In the genomic region with DNA sequence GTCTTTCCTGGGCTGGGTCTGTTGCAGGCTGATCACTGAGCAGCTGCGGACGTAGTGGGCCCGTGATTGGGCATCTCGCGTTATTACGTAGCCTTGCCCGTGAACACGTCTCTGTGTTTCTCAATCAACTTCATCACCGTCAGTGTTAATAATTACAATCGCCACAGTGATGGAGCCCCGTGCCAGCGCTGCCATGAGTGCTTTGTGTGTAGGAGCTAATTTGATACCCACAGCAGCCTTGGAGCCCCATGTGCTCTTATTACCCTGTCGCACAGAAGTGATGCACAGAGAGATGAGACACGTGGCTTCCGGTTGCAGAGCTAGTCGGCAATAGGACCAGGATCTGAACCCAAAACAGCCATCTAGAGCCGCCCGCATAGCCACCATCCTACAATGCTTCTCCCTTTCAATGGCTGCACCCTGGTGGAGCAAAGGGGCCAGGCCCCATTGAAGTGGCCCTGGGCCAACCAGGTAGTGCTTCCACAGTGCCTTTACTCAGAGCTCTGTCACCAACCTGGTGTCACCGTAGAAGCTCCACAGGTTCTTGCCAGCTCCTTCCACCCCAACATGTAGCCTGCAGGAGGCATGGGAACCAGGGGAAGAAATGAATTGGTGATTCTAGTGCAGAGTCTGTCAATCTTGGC, we compare ENCODE assay signal across 28 cellular contexts.
"Had no signal": no experiment of that assay in that cellular context is flagged by ENCODE, and none has a peak within 500 bp of the region (broad histone marks: within the 10 kb centered on the region; RNA-seq: fewer than 3 reads in every experiment).

No MANE protein-coding gene starts in this region.

- H3K27me3 ChIP-seq: ascending aorta, cardiac muscle cell, esophagus muscularis mucosa, foreskin keratinocyte, heart left ventricle, right atrium auricular region, uterus had no signal

- H3K4me3 ChIP-seq: ascending aorta, cardiac muscle cell, esophagus muscularis mucosa, heart left ventricle, right atrium auricular region, thoracic aorta, uterus had no signal

- H3K36me3 ChIP-seq: ascending aorta, cardiac muscle cell, esophagus muscularis mucosa, heart left ventricle, right atrium auricular region, thoracic aorta, uterus had no signal

- H2AFZ ChIP-seq: parathyroid adenoma had no signal

- DNase-seq: activated B cell treated with CpG ODN at 0.5 μM for 24 hours; activated CD4-positive, alpha-beta T cell treated with anti-CD3 and anti-CD28 coated beads, Interleukin-2, amount 50 U/mL, for 1 hour; activated CD8-positive, alpha-beta T cell treated with anti-CD3 and anti-CD28 coated beads for 36 hours; activated naive CD4-positive, alpha-beta T cell; activated T-cell treated with anti-CD3 and anti-CD28 coated beads, Interleukin-2, amount 50 U/mL, for 4 hours; foreskin keratinocyte; immature natural killer cell; kidney; left colon; mammary epithelial cell; nucleus accumbens; stimulated activated CD4-positive, alpha-beta T cell treated with anti-CD3 and anti-CD28 coated beads, Interleukin-4, amount 100 ng/mL, for 24 hours; T-cell; trophoblast cell; uterus had no signal

- H3K27ac Mint-ChIP-seq: activated B cell treated with CpG ODN at 0.5 μM for 24 hours; activated CD8-positive, alpha-beta T cell treated with anti-CD3 and anti-CD28 coated beads for 36 hours; activated naive CD8-positive, alpha-beta T cell; activated T-helper 17 cell treated with anti-CD3 and anti-CD28 coated beads, Interleukin-2, amount 50 U/mL, for 72 hours; immature natural killer cell; stimulated activated effector memory CD8-positive, alpha-beta T cell treated with anti-CD3 and anti-CD28 coated beads, Interleukin-12 subunit alpha, Interleukin-12 subunit beta, amount 100 ng/mL, for 72 hours; stimulated activated naive CD8-positive, alpha-beta T cell treated with anti-CD3 and anti-CD28 coated beads, Interleukin-15, Interleukin-2, amounts not matched to agents 100 ng/mL and 50 ng/mL, for 24 hours; T-cell; T-helper 2 cell treated with Interferon-gamma antibody and Interleukin-4, amounts not matched to agents 5 μg/mL and 100 μg/mL, for 36 hours had no signal

- H3K4me1 Mint-ChIP-seq: activated B cell treated with CpG ODN at 0.5 μM for 24 hours; activated T-helper 17 cell treated with anti-CD3 and anti-CD28 coated beads, Interleukin-2, amount 50 U/mL, for 72 hours; immature natural killer cell; stimulated activated effector memory CD8-positive, alpha-beta T cell treated with anti-CD3 and anti-CD28 coated beads, Interleukin-12 subunit alpha, Interleukin-12 subunit beta, amount 100 ng/mL, for 72 hours; T-cell had no signal

- H3K27ac ChIP-seq: ascending aorta, cardiac muscle cell, esophagus muscularis mucosa, foreskin keratinocyte, heart left ventricle, parathyroid adenoma, right atrium auricular region, thoracic aorta, uterus had no signal

- H3K9ac ChIP-seq: parathyroid adenoma had no signal

- H3K9me3 ChIP-seq: ascending aorta, esophagus muscularis mucosa, heart left ventricle, right atrium auricular region, thoracic aorta, uterus had no signal

- ATAC-seq: activated CD8-positive, alpha-beta T cell treated with anti-CD3 and anti-CD28 coated beads for 36 hours; activated T-cell treated with anti-CD3 and anti-CD28 coated beads, Interleukin-2, amount 50 U/mL, for 4 hours; activated T-helper 17 cell treated with anti-CD3 and anti-CD28 coated beads, Interleukin-2, amount 50 U/mL, for 72 hours; foreskin keratinocyte; heart left ventricle; left colon; stimulated activated effector memory CD8-positive, alpha-beta T cell treated with anti-CD3 and anti-CD28 coated beads, Interleukin-12 subunit alpha, Interleukin-12 subunit beta, amount 100 ng/mL, for 72 hours; T-cell had no signal

- H3K27me3 Mint-ChIP-seq: activated B cell treated with CpG ODN at 0.5 μM for 24 hours; activated CD8-positive, alpha-beta T cell treated with anti-CD3 and anti-CD28 coated beads for 36 hours; activated naive CD8-positive, alpha-beta T cell had no signal

- H3K79me2 ChIP-seq: parathyroid adenoma had no signal

- H3K4me3 Mint-ChIP-seq: activated B cell treated with CpG ODN at 0.5 μM for 24 hours; activated CD8-positive, alpha-beta T cell treated with anti-CD3 and anti-CD28 coated beads for 36 hours; activated naive CD8-positive, alpha-beta T cell; activated T-cell treated with anti-CD3 and anti-CD28 coated beads, Interleukin-2, amount 50 U/mL, for 4 hours; activated T-helper 17 cell treated with anti-CD3 and anti-CD28 coated beads, Interleukin-2, amount 50 U/mL, for 72 hours; brain; immature natural killer cell; stimulated activated effector memory CD8-positive, alpha-beta T cell treated with anti-CD3 and anti-CD28 coated beads, Interleukin-12 subunit alpha, Interleukin-12 subunit beta, amount 100 ng/mL, for 72 hours; stimulated activated naive CD8-positive, alpha-beta T cell treated with anti-CD3 and anti-CD28 coated beads, Interleukin-15, Interleukin-2, amounts not matched to agents 100 ng/mL and 50 ng/mL, for 24 hours; T-cell; T-helper 2 cell treated with Interferon-gamma antibody and Interleukin-4, amounts not matched to agents 5 μg/mL and 100 μg/mL, for 36 hours had no signal

- FAIRE-seq: kidney had no signal

- H3K4me1 ChIP-seq: ascending aorta, foreskin keratinocyte, parathyroid adenoma, right atrium auricular region, uterus had no signal

- H3K36me3 Mint-ChIP-seq: activated naive CD8-positive, alpha-beta T cell; brain; immature natural killer cell; stimulated activated effector memory CD8-positive, alpha-beta T cell treated with anti-CD3 and anti-CD28 coated beads, Interleukin-12 subunit alpha, Interleukin-12 subunit beta, amount 100 ng/mL, for 72 hours; T-cell had no signal

- H3K9me3 Mint-ChIP-seq: activated B cell treated with CpG ODN at 0.5 μM for 24 hours; activated CD8-positive, alpha-beta T cell treated with anti-CD3 and anti-CD28 coated beads for 36 hours; activated T-cell treated with anti-CD3 and anti-CD28 coated beads, Interleukin-2, amount 50 U/mL, for 4 hours; activated T-helper 17 cell treated with anti-CD3 and anti-CD28 coated beads, Interleukin-2, amount 50 U/mL, for 72 hours; brain; immature natural killer cell; stimulated activated effector memory CD8-positive, alpha-beta T cell treated with anti-CD3 and anti-CD28 coated beads, Interleukin-12 subunit alpha, Interleukin-12 subunit beta, amount 100 ng/mL, for 72 hours; stimulated activated naive CD8-positive, alpha-beta T cell treated with anti-CD3 and anti-CD28 coated beads, Interleukin-15, Interleukin-2, amounts not matched to agents 100 ng/mL and 50 ng/mL, for 24 hours; T-cell; T-helper 2 cell treated with Interferon-gamma antibody and Interleukin-4, amounts not matched to agents 5 μg/mL and 100 μg/mL, for 36 hours had no signal
